In the genomic region with DNA sequence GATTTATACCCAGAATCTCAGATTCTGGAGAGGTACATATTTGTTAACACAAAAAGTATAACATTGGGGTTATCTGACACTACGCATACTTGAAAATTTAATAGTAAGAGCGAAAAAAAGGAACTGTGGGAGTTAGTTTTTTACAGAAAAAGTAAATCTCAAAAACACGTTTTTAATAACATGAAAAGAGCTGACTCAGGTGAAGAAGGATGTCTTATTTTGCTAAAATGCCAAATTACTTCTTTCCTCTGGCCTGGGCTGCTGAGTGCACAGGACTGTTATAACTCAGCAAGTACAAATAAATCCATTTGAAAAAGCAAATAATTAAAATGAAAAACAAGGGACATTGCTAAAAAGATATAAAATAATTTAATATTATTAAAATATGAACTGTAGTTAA, we compare ENCODE assay signal across 27 cellular contexts.
"Had no signal": no experiment of that assay in that cellular context is flagged by ENCODE, and none has a peak within 500 bp of the region (broad histone marks: within the 10 kb centered on the region; RNA-seq: fewer than 3 reads in every experiment).

No MANE protein-coding gene starts in this region.

- FAIRE-seq: urothelium cell line had no signal

- H3K4me1 ChIP-seq: stomach, suprapubic skin, testis, thyroid gland, tibial artery, tibial nerve, transverse colon, upper lobe of left lung, upper lobe of right lung, uterus, vagina had no signal

- H3K27me3 ChIP-seq: stomach, suprapubic skin, testis, thyroid gland, tibial artery, tibial nerve, transverse colon, upper lobe of left lung, upper lobe of right lung, uterus, vagina had no signal

- DNase-seq: stimulated activated CD4-positive, alpha-beta T cell treated with anti-CD3 and anti-CD28 coated beads, Interleukin-2, amount 100 ng/mL, for 48 hours; stimulated activated CD4-positive, alpha-beta T cell treated with anti-CD3 and anti-CD28 coated beads, Interleukin-4, amount 100 ng/mL, for 1 hour; stimulated activated CD4-positive, alpha-beta T cell treated with anti-CD3 and anti-CD28 coated beads, Interleukin-4, amount 100 ng/mL, for 24 hours; stimulated activated CD4-positive, alpha-beta T cell treated with anti-CD3 and anti-CD28 coated beads, Interleukin-4, amount 100 ng/mL, for 4 hours; stimulated activated CD8-positive, alpha-beta memory T cell treated with anti-CD3 and anti-CD28 coated beads, Interleukin-4, amount 100 ng/mL, for 48 hours; stimulated activated naive B cell treated with anti-CD40 and anti-IgM and Interleukin-4, amounts not matched to agents 10 μg/mL and 1 μg/mL and 100 μg/mL, for 72 hours; stimulated activated naive CD4-positive, alpha-beta T cell; stimulated activated naive CD4-positive, alpha-beta T cell treated with Interleukin-2 at 50 U/mL for 16 hours; stimulated activated naive CD8-positive, alpha-beta T cell treated with anti-CD3 and anti-CD28 coated beads, Interleukin-15, amount 100 ng/mL, for 72 hours; stimulated activated naive CD8-positive, alpha-beta T cell treated with anti-CD3 and anti-CD28 coated beads, Interleukin-15, Interleukin-2, amounts not matched to agents 100 U/mL and 50 U/mL, for 24 hours; stomach; substantia nigra; testis; thyroid gland; tibial artery; transverse colon; trophoblast cell; upper lobe of left lung; upper lobe of right lung; uterus had no signal

- ATAC-seq: stimulated activated effector memory CD8-positive, alpha-beta T cell treated with anti-CD3 and anti-CD28 coated beads, Interleukin-12 subunit alpha, Interleukin-12 subunit beta, amount 100 ng/mL, for 72 hours; stimulated activated memory B cell treated with anti-CD40 and anti-IgM and Interleukin-4, amounts not matched to agents 10 μg/mL and 1 μg/mL and 100 μg/mL, for 72 hours; stimulated activated naive B cell treated with anti-CD40 and anti-IgM and Interleukin-4, amounts not matched to agents 10 μg/mL and 1 μg/mL and 100 μg/mL, for 72 hours; stimulated activated naive CD8-positive, alpha-beta T cell treated with anti-CD3 and anti-CD28 coated beads, Interleukin-15, amount 100 ng/mL, for 72 hours; stimulated activated naive CD8-positive, alpha-beta T cell treated with anti-CD3 and anti-CD28 coated beads, Interleukin-15, Interleukin-2, amounts not matched to agents 100 U/mL and 50 U/mL, for 24 hours; upper lobe of right lung had no signal

- H3K9me3 ChIP-seq: suprapubic skin, testis, thoracic aorta, thyroid gland, tibial artery, tibial nerve, transverse colon, upper lobe of left lung, upper lobe of right lung, uterus, vagina had no signal

- H3K27ac ChIP-seq: stomach, suprapubic skin, testis, thoracic aorta, thyroid gland, tibial artery, tibial nerve, transverse colon, upper lobe of left lung, upper lobe of right lung, uterus, vagina had no signal

- H3K4me3 ChIP-seq: stomach, suprapubic skin, testis, thoracic aorta, thyroid gland, tibial artery, tibial nerve, transverse colon, upper lobe of left lung, upper lobe of right lung, uterus, vagina had no signal

- H3K36me3 ChIP-seq: stomach, suprapubic skin, thoracic aorta, thyroid gland, tibial artery, tibial nerve, transverse colon, upper lobe of left lung, upper lobe of right lung, uterus, vagina had no signal
